Comparison of ENCODE assay signal across 16 cellular contexts in the genomic region with DNA sequence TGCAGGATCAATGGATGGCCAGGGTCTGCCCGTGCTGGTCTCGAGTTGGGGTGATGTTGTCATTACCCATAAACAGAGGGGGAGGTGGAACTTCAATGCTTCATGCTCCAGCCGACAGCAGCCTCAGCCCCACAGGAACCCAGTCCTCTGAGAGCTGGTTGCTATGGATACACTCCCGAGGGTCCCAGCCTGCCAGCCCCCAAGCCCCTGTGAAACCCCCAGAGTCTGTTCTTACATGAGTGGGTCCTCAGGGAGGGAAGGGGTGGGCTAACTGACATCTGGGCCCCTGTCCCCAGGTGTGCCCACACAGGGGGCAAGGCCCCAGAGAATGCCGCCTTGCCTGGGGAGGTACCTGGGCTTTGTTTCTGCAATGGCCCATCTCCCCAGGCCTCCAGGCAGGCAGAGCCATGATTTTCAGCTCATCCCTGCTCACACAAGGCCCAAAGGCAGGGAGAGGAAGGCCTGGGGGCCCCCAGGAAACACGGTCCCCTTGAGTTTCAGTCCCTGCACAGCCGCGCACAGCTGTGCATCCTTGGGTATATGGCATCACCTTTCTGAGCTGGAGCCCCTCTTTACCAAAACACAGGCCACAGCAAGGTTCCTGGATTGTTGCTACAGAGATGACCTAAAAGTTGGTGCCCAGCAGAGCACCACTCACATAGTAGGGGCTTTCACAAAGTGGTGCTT.
"Had no signal": no experiment of that assay in that cellular context is flagged by ENCODE, and none has a peak within 500 bp of the region (broad histone marks: within the 10 kb centered on the region; RNA-seq: fewer than 3 reads in every experiment).

No MANE protein-coding gene starts in this region.

- H3K9me3 ChIP-seq: body of pancreas, right atrium auricular region, thoracic aorta, uterus had no signal

- DNase-seq: activated CD4-positive, alpha-beta T cell treated with anti-CD3 and anti-CD28 coated beads for 4 hours; activated naive CD4-positive, alpha-beta T cell treated with anti-CD3 and anti-CD28 coated beads, Interleukin-2, amount 10 ng/mL, durations not matched to agents 7 days and 5 days; activated T-cell treated with anti-CD3 and anti-CD28 coated beads for 4 hours; body of pancreas; heart left ventricle; left ventricle myocardium inferior; posterior cingulate gyrus; stomach; T-helper 1 cell; uterus had no signal

- H3K36me3 ChIP-seq: uterus had no signal

- FAIRE-seq: frontal cortex, islet of Langerhans had no signal

- H3K4me3 ChIP-seq: body of pancreas, heart left ventricle, left ventricle myocardium inferior, right atrium auricular region, skin epidermis, stomach, thoracic aorta, uterus had no signal

- H3K4me1 ChIP-seq: body of pancreas, uterus had no signal

- H3K27ac ChIP-seq: body of pancreas, heart left ventricle, left ventricle myocardium inferior, right atrium auricular region, skin epidermis, stomach, thoracic aorta, uterus had no signal

- H3K27me3 ChIP-seq: body of pancreas, heart left ventricle, right atrium auricular region, stomach, uterus had no signal

- ATAC-seq: activated T-helper 17 cell treated with anti-CD3 and anti-CD28 coated beads, Interleukin-2, amount 50 U/mL, for 72 hours; body of pancreas had no signal
